Comparison of ENCODE assay signal across 8 cellular contexts in the genomic region with DNA sequence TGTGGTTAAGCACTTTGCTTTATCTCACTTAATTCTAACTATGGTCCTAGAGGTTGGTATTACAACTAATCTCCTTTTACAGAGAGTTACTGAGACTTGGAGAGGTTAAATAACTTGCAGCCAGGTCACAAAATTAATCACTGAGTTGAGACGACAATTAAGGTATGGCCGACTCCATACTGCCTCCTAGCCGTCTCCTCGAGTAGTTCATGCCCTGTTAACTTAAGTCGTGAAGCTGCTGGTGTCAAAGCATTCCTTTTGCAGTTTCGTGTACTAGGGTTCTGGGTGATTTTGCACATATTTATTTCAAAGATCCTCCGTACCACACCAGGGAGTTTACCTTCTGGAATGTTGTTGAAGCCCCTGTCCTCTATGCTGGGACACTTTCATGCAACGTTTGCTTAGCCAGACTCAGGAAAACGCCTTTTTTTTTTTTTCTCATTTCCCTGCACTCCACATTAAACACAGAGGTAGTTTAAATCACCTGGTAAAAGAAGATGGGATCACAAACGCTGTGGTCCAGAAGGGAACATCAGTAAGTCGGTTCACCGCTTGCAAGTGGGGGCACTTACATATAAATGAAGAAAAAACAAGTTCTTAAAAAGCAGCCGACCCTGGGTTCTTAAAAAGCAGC. TPM values are rescaled to one million over a fixed set of nuclear protein-coding genes. Genes with fewer than 3 reads are reported as not detected.
DNase-seq lines count a peak whose midpoint lies in the region; ATAC-seq and TF ChIP-seq lines count a peak whose summit lies in the region.

No MANE protein-coding gene starts in this region.

- peak; percentile 47 to 75 (median 67) for DNase-seq in CD8-positive, alpha-beta T cell
- DNase-seq in HT1080 (ENCODE audit: low read depth) (peak; percentile 66), OCI-LY7 (ENCODE audit: low spot score) (peak; percentile 79), activated T-cell treated with anti-CD3 and anti-CD28 coated beads for 48 hours (ENCODE audit: low read depth) (peak; percentile 60), stromal cell of bone marrow (ENCODE audit: low read depth) (peak; percentile 59)
- peak; percentile 22 to 76 (median 67) for DNase-seq in naive thymus-derived CD4-positive, alpha-beta T cell

- H2AFZ ChIP-seq in OCI-LY7 (ENCODE audit: low read length): peak overlapping the region; percentile 87

- POLR2A ChIA-PET in CD8-positive, alpha-beta T cell (lab: Charles Lee): interaction anchor here (0.8 to 2.1 kb wide), 7 partner anchors 10 to 57 kb away, joined by 3 to 6 read pairs (median 3); no protein-coding TSS in a partner anchor
- POLR2A ChIA-PET in OCI-LY7 (lab: Charles Lee): interaction anchor here (1.1 to 1.3 kb wide), 2 partner anchors 12 to 13 kb away, joined by 3 read pairs; no protein-coding TSS in a partner anchor
- POLR2A ChIA-PET in naive thymus-derived CD4-positive, alpha-beta T cell (lab: Charles Lee): interaction anchor here (0.5 to 4.7 kb wide), 6 partner anchors 16 to 610 kb away, joined by 3 to 150 read pairs (median 4); a partner anchor contains a TSS

- H3K9me3 Mint-ChIP-seq in CD8-positive, alpha-beta T cell: no peaks in the 10 kb centered on the region
- peaks cover 0 to 2% (median 0%) of the 10 kb centered on the region in 11 donors for H3K9me3 Mint-ChIP-seq in naive thymus-derived CD4-positive, alpha-beta T cell

- peaks cover 16% of the 10 kb centered on the region for H3K36me3 Mint-ChIP-seq in CD8-positive, alpha-beta T cell
- peaks cover 0 to 5% (median 0%) of the 10 kb centered on the region in 5 donors for H3K36me3 Mint-ChIP-seq in naive thymus-derived CD4-positive, alpha-beta T cell

- H3K9me2 ChIP-seq in OCI-LY7 (ENCODE audit: insufficient read depth, low read length): no peaks in the 10 kb centered on the region

- peaks cover 20% of the 10 kb centered on the region for H3K4me1 ChIP-seq in CD8-positive, alpha-beta T cell (ENCODE audit: insufficient read depth, low read length)
- peaks cover 19% of the 10 kb centered on the region for H3K4me1 ChIP-seq in OCI-LY7 (ENCODE audit: insufficient read depth, low read length, poor library complexity, severe bottlenecking)
- H3K4me1 ChIP-seq in naive thymus-derived CD4-positive, alpha-beta T cell (ENCODE audit: control insufficient read depth in 2 of 2, insufficient read depth in 2 of 2, low read length in 2 of 2): peaks cover 16 to 23% of the 10 kb centered on the region in 2 donors

- peak overlapping the region; percentile 93 for H3K27ac Mint-ChIP-seq in CD8-positive, alpha-beta T cell
- H3K27ac Mint-ChIP-seq in naive thymus-derived CD4-positive, alpha-beta T cell: peak overlapping the region; percentile 88 to 96 (median 93)

- H3K4me3 Mint-ChIP-seq in CD8-positive, alpha-beta T cell: peak overlapping the region; percentile 99
- peak overlapping the region; percentile 87 to 100 (median 94) for H3K4me3 Mint-ChIP-seq in naive thymus-derived CD4-positive, alpha-beta T cell

- peak overlapping the region; percentile 86 for H3K4me3 ChIP-seq in CD8-positive, alpha-beta T cell (ENCODE audit: low read depth, low read length)
- H3K4me3 ChIP-seq in OCI-LY7 (ENCODE audit: low read depth, low read length, poor library complexity, severe bottlenecking): peak overlapping the region; percentile 97
- peak overlapping the region; percentile 99 for H3K4me3 ChIP-seq in naive thymus-derived CD4-positive, alpha-beta T cell (ENCODE audit: low read length)

- TF ChIP-seq CTCF in CD8-positive, alpha-beta T cell (IDR thresholded peaks at IDR 0.05): peak; percentile 69
- peak; percentile 93 for TF ChIP-seq CTCF in OCI-LY7 (conservative IDR thresholded peaks at IDR 0.05; ENCODE audit: low read length)

- ATAC-seq in CD8-positive, alpha-beta T cell: peak; percentile 42
- peak; percentile 25 for ATAC-seq in GM19455 (IDR thresholded peaks at IDR 0.05; ENCODE audit: unreplicated experiment)
- peak; percentile 65 for ATAC-seq in esophagus mucosa
- peak; percentile 60 for ATAC-seq in naive thymus-derived CD4-positive, alpha-beta T cell

- intact Hi-C loops in CD8-positive, alpha-beta T cell (cut with DNase I, micrococcal nuclease): loop anchor here (1.0 to 10.0 kb wide), 14 partner anchors 11 to 779 kb away; a partner anchor contains a TSS
- intact Hi-C loops in OCI-LY7 (cut with micrococcal nuclease; ENCODE audit: unreplicated experiment): loop anchor here (2.0 to 5.0 kb wide), 5 partner anchors 253 to 781 kb away; a partner anchor contains a TSS
- intact Hi-C loops in naive thymus-derived CD4-positive, alpha-beta T cell (cut with micrococcal nuclease): loop anchor here (1.0 to 5.0 kb wide), 25 partner anchors 23 to 1009 kb away; a partner anchor contains a TSS

- no peaks in the 10 kb centered on the region for H3K36me3 ChIP-seq in CD8-positive, alpha-beta T cell (ENCODE audit: insufficient read depth, low read length)
- H3K36me3 ChIP-seq in OCI-LY7 (ENCODE audit: insufficient read depth, low read length): no peaks in the 10 kb centered on the region
- H3K36me3 ChIP-seq in naive thymus-derived CD4-positive, alpha-beta T cell (ENCODE audit: control insufficient read depth in 2 of 3, insufficient read depth in 3 of 3, low read length in 3 of 3): peaks cover 0 to 10% (median 0%) of the 10 kb centered on the region in 3 experiments

- peak overlapping the region; percentile 88 for H3K27ac ChIP-seq in CD8-positive, alpha-beta T cell (ENCODE audit: low read depth, low read length)
- H3K27ac ChIP-seq in OCI-LY7 (ENCODE audit: low read depth, low read length, poor library complexity, severe bottlenecking): peak overlapping the region; percentile 70
- H3K27ac ChIP-seq in naive thymus-derived CD4-positive, alpha-beta T cell (ENCODE audit: low read depth, low read length): peak overlapping the region; percentile 96

- no peaks in the 10 kb centered on the region for H4K20me1 ChIP-seq in OCI-LY7 (ENCODE audit: insufficient read depth, low read length)

- peaks cover 30% of the 10 kb centered on the region for H3K4me1 Mint-ChIP-seq in CD8-positive, alpha-beta T cell (ENCODE audit: low read depth)
- H3K4me1 Mint-ChIP-seq in naive thymus-derived CD4-positive, alpha-beta T cell: peaks cover 21 to 42% (median 37%) of the 10 kb centered on the region in 7 donors

- peaks cover 32% of the 10 kb centered on the region for H3K79me2 ChIP-seq in OCI-LY7 (ENCODE audit: insufficient read depth, low read depth, low read length)

- H3K9me3 ChIP-seq in CD8-positive, alpha-beta T cell (ENCODE audit: low read length): no peaks in the 10 kb centered on the region
- no peaks in the 10 kb centered on the region for H3K9me3 ChIP-seq in OCI-LY7 (ENCODE audit: low read length)
- no peaks in the 10 kb centered on the region for H3K9me3 ChIP-seq in naive thymus-derived CD4-positive, alpha-beta T cell (ENCODE audit: control insufficient read depth in 2 of 3, low read length in 3 of 3)

- H3K4me2 ChIP-seq in OCI-LY7 (ENCODE audit: low read length): peak overlapping the region; percentile 96

- no peaks in the 10 kb centered on the region for H3K27me3 Mint-ChIP-seq in CD8-positive, alpha-beta T cell (ENCODE audit: low read depth)
- peaks cover 0 to 2% (median 0%) of the 10 kb centered on the region in 5 donors for H3K27me3 Mint-ChIP-seq in naive thymus-derived CD4-positive, alpha-beta T cell

- BruUV-seq in OCI-LY7 (replicated peaks; lab: Mats Ljungman, UMichigan): TSS peak; percentile 50

- H3K27me3 ChIP-seq in CD8-positive, alpha-beta T cell (ENCODE audit: insufficient read depth, low read length): no peaks in the 10 kb centered on the region
- no peaks in the 10 kb centered on the region for H3K27me3 ChIP-seq in naive thymus-derived CD4-positive, alpha-beta T cell (ENCODE audit: control insufficient read depth in 2 of 2, insufficient read depth in 2 of 2, low read length in 2 of 2)

- CTCF ChIA-PET in CD8-positive, alpha-beta T cell (lab: Charles Lee): interaction anchor here (0.7 to 2.3 kb wide), 13 partner anchors 9 to 164 kb away, joined by 3 to 8 read pairs (median 4); no protein-coding TSS in a partner anchor
- CTCF ChIA-PET in OCI-LY7 (lab: Charles Lee; ENCODE audit: unreplicated experiment): interaction anchor here (0.9 kb wide), 1 partner anchor 10 kb away, joined by 4 read pairs; no protein-coding TSS in a partner anchor
- CTCF ChIA-PET in naive thymus-derived CD4-positive, alpha-beta T cell (lab: Charles Lee): interaction anchor here (0.6 to 1.9 kb wide), 6 partner anchors 9 to 223 kb away, joined by 3 to 12 read pairs (median 4); no protein-coding TSS in a partner anchor

RNA-seq across cellular contexts. Expression of a gene that starts 0.6 kb away (rescaled TPM):
- 10 to 100 TPM; 12.1 to 16.1 TPM for total RNA-seq in CD8-positive, alpha-beta T cell
- total RNA-seq in HT1080 (2014; rRNA removed; shearing (Covaris generic)): 42.7 and 48.7 TPM in 2 replicates
- polyA plus RNA-seq in HT1080 (2015; cell fraction: cytosol; rRNA removed): 55.5 and 66.6 TPM in 2 replicates
- polyA plus RNA-seq in HT1080 (2015; cell fraction: nucleus; rRNA removed): 42.6 and 53.1 TPM in 2 replicates
- total RNA-seq in OCI-LY7 (2014; rRNA removed; shearing (Covaris generic)): 8.1 and 14.9 TPM in 2 replicates
- total RNA-seq in OCI-LY7 (2022): 22.1 and 25.6 TPM in 2 replicates
- total RNA-seq in esophagus mucosa: 29.9 TPM
- 10 to 100 TPM; 25.1 to 68.4 (median 61.3) TPM for total RNA-seq in naive thymus-derived CD4-positive, alpha-beta T cell
- polyA plus RNA-seq in naive thymus-derived CD4-positive, alpha-beta T cell: 10 to 100 TPM; 28.8 to 30.4 TPM

Comparison
In these comparisons a context has a peak if more than half of its experiments do, and no peak if none do; other contexts are left out.
1. Peak in every context shown above with its lines: DNase-seq, ATAC-seq, H3K4me3 ChIP-seq and H3K27ac ChIP-seq.